In the genomic region with DNA sequence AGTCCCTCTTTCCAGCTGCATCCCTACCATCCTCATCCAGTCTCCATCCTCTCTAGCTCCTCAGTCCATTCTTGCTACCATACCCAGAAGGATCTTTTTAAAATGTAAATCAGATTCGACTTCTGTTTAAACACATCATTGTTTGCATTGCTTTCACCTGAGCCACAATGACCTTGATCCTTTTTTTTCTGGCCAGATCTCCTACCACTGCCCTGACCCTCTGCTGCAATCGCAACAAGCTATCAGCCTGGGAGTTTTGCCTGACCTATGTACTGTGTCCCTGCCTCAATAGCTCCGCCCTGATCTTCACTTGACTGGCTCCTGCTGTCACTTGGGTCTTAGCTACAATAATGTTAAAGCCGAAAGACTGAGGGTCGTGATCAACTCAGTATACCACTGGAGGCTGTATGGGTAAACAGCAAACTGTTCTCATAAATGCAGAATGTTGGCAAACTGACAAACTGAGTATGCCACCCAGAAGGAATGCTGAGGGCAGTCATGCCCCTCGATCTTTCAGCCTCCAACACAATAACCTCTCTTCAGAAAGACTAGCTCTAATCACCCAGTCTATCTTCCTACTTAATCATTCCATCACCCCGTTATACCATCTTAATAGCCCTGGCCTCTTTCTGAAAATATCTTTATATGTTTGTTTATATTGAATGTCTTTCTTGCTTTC, we compare ENCODE assay signal across 1 cellular context.
TF ChIP-seq lines count a peak whose summit lies in the region.

No MANE protein-coding gene starts in this region.

TF ChIP-seq in HepG2, 621 proteins besides CTCF, POLR2A, EP300 and RAD21 (continued from another document and continues in another):
- TF ChIP-seq RERE (CRISPR knock-in tag; IDR thresholded peaks at IDR 0.05; ENCODE audit: low read depth) (no peak), ZNF75D (CRISPR knock-in tag; IDR thresholded peaks at IDR 0.05; ENCODE audit: borderline replicate concordance) (no peak), ISL2 (CRISPR knock-in tag; IDR thresholded peaks at IDR 0.05) (no peak), MBNL3 (CRISPR knock-in tag; conservative IDR thresholded peaks at IDR 0.05) (no peak), MLX (CRISPR knock-in tag; IDR thresholded peaks at IDR 0.05) (no peak), MTA3 (CRISPR knock-in tag; IDR thresholded peaks at IDR 0.05) (no peak), RELA (CRISPR knock-in tag; IDR thresholded peaks at IDR 0.05) (no peak), TEAD3 (CRISPR knock-in tag; optimal IDR thresholded peaks at IDR 0.05; ENCODE audit: borderline replicate concordance) (no peak), RXRA (CRISPR knock-in tag; IDR thresholded peaks at IDR 0.05) (no peak), NR2F1 (CRISPR knock-in tag; IDR thresholded peaks at IDR 0.05) (0 out of 4 replicates have a peak, but pooled peaks of 1 of the 2 experiments have one; percentile 26), NCOA1 (CRISPR knock-in tag; IDR thresholded peaks at IDR 0.05) (no peak), GATAD2A (CRISPR knock-in tag; IDR thresholded peaks at IDR 0.05) (peak; percentile 66), ZSCAN25 (CRISPR knock-in tag; IDR thresholded peaks at IDR 0.05) (no peak), REPIN1 (CRISPR knock-in tag; IDR thresholded peaks at IDR 0.05; ENCODE audit: borderline replicate concordance, low read depth) (0 out of 2 replicates have a peak, but pooled peaks have one; percentile 22), ZNF780A (CRISPR knock-in tag; IDR thresholded peaks at IDR 0.05) (no peak), ZNF501 (CRISPR knock-in tag; IDR thresholded peaks at IDR 0.05) (no peak), FOXO4 (CRISPR knock-in tag; conservative IDR thresholded peaks at IDR 0.05) (no peak), RXRB (CRISPR knock-in tag; IDR thresholded peaks at IDR 0.05; ENCODE audit: borderline replicate concordance) (peak; percentile 40; the same call in 1 of the 2 replicates), CCAR2 (optimal IDR thresholded peaks at IDR 0.05; ENCODE audit: low read depth, low read length) (no peak), MNT (IDR thresholded peaks at IDR 0.05) (no peak), ZFX (CRISPR knock-in tag; IDR thresholded peaks at IDR 0.05; ENCODE audit: low read depth) (no peak), ZFP62 (CRISPR knock-in tag; IDR thresholded peaks at IDR 0.05) (no peak), CBX2 (IDR thresholded peaks at IDR 0.05; ENCODE audit: low read depth, low read length) (no peak), CBX2 (CRISPR knock-in tag; IDR thresholded peaks at IDR 0.05; ENCODE audit: low read depth) (no peak), ATF7-NPFF (CRISPR knock-in tag; IDR thresholded peaks at IDR 0.05; ENCODE audit: low read depth) (no peak), ZNF260 (CRISPR knock-in tag; IDR thresholded peaks at IDR 0.05; ENCODE audit: borderline replicate concordance, low read depth) (no peak), NR1H2 (CRISPR knock-in tag; IDR thresholded peaks at IDR 0.05; ENCODE audit: borderline replicate concordance, low read depth) (no peak), CHD2 (IDR thresholded peaks at IDR 0.05; ENCODE audit: low read depth, low read length) (no peak), ARNTL (CRISPR knock-in tag; IDR thresholded peaks at IDR 0.05) (no peak), RARA (CRISPR knock-in tag; IDR thresholded peaks at IDR 0.05) (peak; percentile 54), SOX13 (IDR thresholded peaks at IDR 0.05) (no peak), SOX13 (CRISPR knock-in tag; conservative IDR thresholded peaks at IDR 0.05 in 1 of 2, IDR thresholded peaks at IDR 0.05 in 1 of 2) (peak in 1 of 2 experiments; percentile 59; a peak in 1 of 4 replicates), ZBTB7B (CRISPR knock-in tag; IDR thresholded peaks at IDR 0.05) (no peak), NFKB2 (CRISPR knock-in tag; IDR thresholded peaks at IDR 0.05; ENCODE audit: borderline replicate concordance) (no peak), CREM (IDR thresholded peaks at IDR 0.05) (no peak), CREM (CRISPR knock-in tag; IDR thresholded peaks at IDR 0.05) (no peak)
- TF ChIP-seq, protein P1, sequence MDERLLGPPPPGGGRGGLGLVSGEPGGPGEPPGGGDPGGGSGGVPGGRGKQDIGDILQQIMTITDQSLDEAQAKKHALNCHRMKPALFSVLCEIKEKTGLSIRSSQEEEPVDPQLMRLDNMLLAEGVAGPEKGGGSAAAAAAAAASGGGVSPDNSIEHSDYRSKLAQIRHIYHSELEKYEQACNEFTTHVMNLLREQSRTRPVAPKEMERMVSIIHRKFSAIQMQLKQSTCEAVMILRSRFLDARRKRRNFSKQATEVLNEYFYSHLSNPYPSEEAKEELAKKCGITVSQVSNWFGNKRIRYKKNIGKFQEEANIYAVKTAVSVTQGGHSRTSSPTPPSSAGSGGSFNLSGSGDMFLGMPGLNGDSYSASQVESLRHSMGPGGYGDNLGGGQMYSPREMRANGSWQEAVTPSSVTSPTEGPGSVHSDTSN (CRISPR knock-in tag; IDR thresholded peaks at IDR 0.05), result no peak
- TF ChIP-seq, protein P2, sequence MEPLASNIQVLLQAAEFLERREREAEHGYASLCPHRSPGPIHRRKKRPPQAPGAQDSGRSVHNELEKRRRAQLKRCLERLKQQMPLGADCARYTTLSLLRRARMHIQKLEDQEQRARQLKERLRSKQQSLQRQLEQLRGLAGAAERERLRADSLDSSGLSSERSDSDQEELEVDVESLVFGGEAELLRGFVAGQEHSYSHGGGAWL (CRISPR knock-in tag; IDR thresholded peaks at IDR 0.05), result no peak
- TF ChIP-seq, protein P3, sequence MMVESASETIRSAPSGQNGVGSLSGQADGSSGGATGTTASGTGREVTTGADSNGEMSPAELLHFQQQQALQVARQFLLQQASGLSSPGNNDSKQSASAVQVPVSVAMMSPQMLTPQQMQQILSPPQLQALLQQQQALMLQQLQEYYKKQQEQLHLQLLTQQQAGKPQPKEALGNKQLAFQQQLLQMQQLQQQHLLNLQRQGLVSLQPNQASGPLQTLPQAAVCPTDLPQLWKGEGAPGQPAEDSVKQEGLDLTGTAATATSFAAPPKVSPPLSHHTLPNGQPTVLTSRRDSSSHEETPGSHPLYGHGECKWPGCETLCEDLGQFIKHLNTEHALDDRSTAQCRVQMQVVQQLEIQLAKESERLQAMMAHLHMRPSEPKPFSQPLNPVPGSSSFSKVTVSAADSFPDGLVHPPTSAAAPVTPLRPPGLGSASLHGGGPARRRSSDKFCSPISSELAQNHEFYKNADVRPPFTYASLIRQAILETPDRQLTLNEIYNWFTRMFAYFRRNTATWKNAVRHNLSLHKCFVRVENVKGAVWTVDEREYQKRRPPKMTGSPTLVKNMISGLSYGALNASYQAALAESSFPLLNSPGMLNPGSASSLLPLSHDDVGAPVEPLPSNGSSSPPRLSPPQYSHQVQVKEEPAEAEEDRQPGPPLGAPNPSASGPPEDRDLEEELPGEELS (CRISPR knock-in tag; IDR thresholded peaks at IDR 0.05), result no peak
- TF ChIP-seq, protein P4, sequence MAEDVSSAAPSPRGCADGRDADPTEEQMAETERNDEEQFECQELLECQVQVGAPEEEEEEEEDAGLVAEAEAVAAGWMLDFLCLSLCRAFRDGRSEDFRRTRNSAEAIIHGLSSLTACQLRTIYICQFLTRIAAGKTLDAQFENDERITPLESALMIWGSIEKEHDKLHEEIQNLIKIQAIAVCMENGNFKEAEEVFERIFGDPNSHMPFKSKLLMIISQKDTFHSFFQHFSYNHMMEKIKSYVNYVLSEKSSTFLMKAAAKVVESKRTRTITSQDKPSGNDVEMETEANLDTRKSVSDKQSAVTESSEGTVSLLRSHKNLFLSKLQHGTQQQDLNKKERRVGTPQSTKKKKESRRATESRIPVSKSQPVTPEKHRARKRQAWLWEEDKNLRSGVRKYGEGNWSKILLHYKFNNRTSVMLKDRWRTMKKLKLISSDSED (CRISPR knock-in tag; IDR thresholded peaks at IDR 0.05), result no peak
- TF ChIP-seq, protein P5, sequence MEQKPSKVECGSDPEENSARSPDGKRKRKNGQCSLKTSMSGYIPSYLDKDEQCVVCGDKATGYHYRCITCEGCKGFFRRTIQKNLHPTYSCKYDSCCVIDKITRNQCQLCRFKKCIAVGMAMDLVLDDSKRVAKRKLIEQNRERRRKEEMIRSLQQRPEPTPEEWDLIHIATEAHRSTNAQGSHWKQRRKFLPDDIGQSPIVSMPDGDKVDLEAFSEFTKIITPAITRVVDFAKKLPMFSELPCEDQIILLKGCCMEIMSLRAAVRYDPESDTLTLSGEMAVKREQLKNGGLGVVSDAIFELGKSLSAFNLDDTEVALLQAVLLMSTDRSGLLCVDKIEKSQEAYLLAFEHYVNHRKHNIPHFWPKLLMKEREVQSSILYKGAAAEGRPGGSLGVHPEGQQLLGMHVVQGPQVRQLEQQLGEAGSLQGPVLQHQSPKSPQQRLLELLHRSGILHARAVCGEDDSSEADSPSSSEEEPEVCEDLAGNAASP (CRISPR knock-in tag; IDR thresholded peaks at IDR 0.05; ENCODE audit: borderline replicate concordance), result no peak
- TF ChIP-seq, protein P6, sequence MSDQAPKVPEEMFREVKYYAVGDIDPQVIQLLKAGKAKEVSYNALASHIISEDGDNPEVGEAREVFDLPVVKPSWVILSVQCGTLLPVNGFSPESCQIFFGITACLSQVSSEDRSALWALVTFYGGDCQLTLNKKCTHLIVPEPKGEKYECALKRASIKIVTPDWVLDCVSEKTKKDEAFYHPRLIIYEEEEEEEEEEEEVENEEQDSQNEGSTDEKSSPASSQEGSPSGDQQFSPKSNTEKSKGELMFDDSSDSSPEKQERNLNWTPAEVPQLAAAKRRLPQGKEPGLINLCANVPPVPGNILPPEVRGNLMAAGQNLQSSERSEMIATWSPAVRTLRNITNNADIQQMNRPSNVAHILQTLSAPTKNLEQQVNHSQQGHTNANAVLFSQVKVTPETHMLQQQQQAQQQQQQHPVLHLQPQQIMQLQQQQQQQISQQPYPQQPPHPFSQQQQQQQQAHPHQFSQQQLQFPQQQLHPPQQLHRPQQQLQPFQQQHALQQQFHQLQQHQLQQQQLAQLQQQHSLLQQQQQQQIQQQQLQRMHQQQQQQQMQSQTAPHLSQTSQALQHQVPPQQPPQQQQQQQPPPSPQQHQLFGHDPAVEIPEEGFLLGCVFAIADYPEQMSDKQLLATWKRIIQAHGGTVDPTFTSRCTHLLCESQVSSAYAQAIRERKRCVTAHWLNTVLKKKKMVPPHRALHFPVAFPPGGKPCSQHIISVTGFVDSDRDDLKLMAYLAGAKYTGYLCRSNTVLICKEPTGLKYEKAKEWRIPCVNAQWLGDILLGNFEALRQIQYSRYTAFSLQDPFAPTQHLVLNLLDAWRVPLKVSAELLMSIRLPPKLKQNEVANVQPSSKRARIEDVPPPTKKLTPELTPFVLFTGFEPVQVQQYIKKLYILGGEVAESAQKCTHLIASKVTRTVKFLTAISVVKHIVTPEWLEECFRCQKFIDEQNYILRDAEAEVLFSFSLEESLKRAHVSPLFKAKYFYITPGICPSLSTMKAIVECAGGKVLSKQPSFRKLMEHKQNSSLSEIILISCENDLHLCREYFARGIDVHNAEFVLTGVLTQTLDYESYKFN (CRISPR knock-in tag; conservative IDR thresholded peaks at IDR 0.05), result peak; percentile 57
